ENCODE assay signal across 15 cellular contexts in the genomic region with DNA sequence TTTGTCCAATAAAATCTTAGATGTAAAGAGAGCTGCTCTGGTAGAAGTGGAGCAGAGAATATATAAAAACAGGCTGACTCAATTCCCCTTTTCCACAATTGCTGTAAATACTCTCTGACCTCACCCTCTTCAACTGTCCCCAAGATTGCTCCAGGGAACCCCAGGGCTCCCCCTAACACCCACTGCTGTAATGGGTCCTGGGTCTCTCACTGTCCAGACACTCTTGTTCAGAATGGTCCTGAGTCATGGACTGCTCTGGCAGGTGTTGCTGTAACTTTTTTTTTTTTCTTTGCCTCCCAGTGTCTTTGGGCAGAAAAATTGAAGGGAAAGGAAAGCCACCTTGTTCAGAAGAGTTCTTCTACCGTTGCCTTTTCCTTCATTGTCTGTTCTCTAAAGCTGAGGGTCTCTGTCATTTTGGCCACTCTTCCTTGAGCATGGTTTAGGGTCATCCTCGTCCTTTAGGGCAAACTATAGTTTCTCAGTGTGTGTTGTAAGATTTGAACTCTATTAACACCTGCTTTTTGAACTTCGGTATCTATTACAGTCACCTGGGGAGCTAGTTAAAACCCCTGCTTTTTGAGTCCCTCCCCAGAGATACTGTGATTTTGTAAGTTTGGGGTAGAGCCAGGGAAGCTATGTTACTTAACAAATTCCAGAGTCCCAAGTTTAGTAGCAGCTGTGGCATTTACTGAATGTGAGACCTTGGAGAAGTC.
"Had no signal": no experiment of that assay in that cellular context is flagged by ENCODE, and none has a peak within 500 bp of the region (broad histone marks: within the 10 kb centered on the region; RNA-seq: fewer than 3 reads in every experiment).

No MANE protein-coding gene starts in this region.

- DNase-seq: activated CD4-positive, alpha-beta T cell treated with anti-CD3 and anti-CD28 coated beads, Interleukin-2, amount 50 U/mL, for 4 hours; activated naive CD4-positive, alpha-beta T cell treated with Interleukin-2 at 50 U/mL for 16 hours; erythroblast; left cardiac atrium; naive B cell; ovary; stimulated activated CD4-positive, alpha-beta T cell treated with anti-CD3 and anti-CD28 coated beads, Interleukin-12 subunit alpha, Interleukin-12 subunit beta, amount 100 ng/mL, for 4 hours; stimulated activated CD4-positive, alpha-beta T cell treated with anti-CD3 and anti-CD28 coated beads, Interleukin-2, amount 100 ng/mL, for 24 hours; SW 1271; upper lobe of right lung had no signal

- H3K4me3 ChIP-seq: lung, neural progenitor cell, ovary, upper lobe of right lung had no signal

- H3K4me2 ChIP-seq: neural progenitor cell had no signal

- H3K36me3 ChIP-seq: neural progenitor cell, ovary, upper lobe of right lung had no signal

- ATAC-seq: activated CD4-positive, CD25-positive, alpha-beta regulatory T cell treated with anti-CD3 and anti-CD28 coated beads, Interleukin-2, amount 50 U/mL, for 24 hours; activated T-helper 17 cell treated with anti-CD3 and anti-CD28 coated beads, Interleukin-2, amount 50 U/mL, for 72 hours; left cardiac atrium; stimulated activated effector memory CD8-positive, alpha-beta T cell treated with anti-CD3 and anti-CD28 coated beads, Interleukin-12 subunit alpha, Interleukin-12 subunit beta, amount 100 ng/mL, for 72 hours; upper lobe of right lung had no signal

- H2AFZ ChIP-seq: neural progenitor cell had no signal

- H3K9ac ChIP-seq: neural progenitor cell had no signal

- H3K27me3 ChIP-seq: neural progenitor cell, ovary, upper lobe of right lung had no signal

- H3K27ac ChIP-seq: neural progenitor cell, ovary, upper lobe of right lung had no signal

- H3K9me3 ChIP-seq: ovary, upper lobe of right lung had no signal
